In genomic region chr2:234939976-234940375, GRCh38 we compare ENCODE assay signal across 36 cellular contexts. TPM values are rescaled to one million over a fixed set of nuclear protein-coding genes. Genes with fewer than 3 reads are reported as not detected.
"Had no signal": no experiment of that assay in that cellular context is flagged by ENCODE, and none has a peak within 500 bp of the region (broad histone marks: within the 10 kb centered on the region; RNA-seq: fewer than 3 reads in every experiment).

No MANE protein-coding gene starts in this region.

- H3K4me3 Mint-ChIP-seq: activated B cell treated with CpG ODN at 0.5 μM for 24 hours; activated CD4-positive, alpha-beta memory T cell treated with anti-CD3 and anti-CD28 coated beads for 36 hours; activated CD4-positive, alpha-beta T cell treated with anti-CD3 and anti-CD28 coated beads for 36 hours; activated CD4-positive, alpha-beta T cell treated with anti-CD3 and anti-CD28 coated beads, Interleukin-2, amount 10 ng/mL, durations not matched to agents 24 days and 14 days; activated CD8-positive, alpha-beta memory T cell treated with anti-CD3 and anti-CD28 coated beads, Interleukin-2, amount 10 ng/mL, durations not matched to agents 7 days and 5 days; activated CD8-positive, alpha-beta T cell treated with anti-CD3 and anti-CD28 coated beads, Interleukin-2, amount 10 ng/mL, durations not matched to agents 7 days and 5 days; activated naive CD4-positive, alpha-beta T cell treated with anti-CD3 and anti-CD28 coated beads for 36 hours; activated naive CD4-positive, alpha-beta T cell treated with anti-CD3 and anti-CD28 coated beads, Interleukin-2, amount 50 U/mL, for 24 hours; activated naive CD8-positive, alpha-beta T cell treated with anti-CD3 and anti-CD28 coated beads for 36 hours; activated naive CD8-positive, alpha-beta T cell treated with anti-CD3 and anti-CD28 coated beads, Interleukin-2, amount 50 U/mL, for 24 hours; activated T-helper 1 cell treated with anti-CD3 and anti-CD28 coated beads, Interleukin-12 subunit alpha, Interleukin-12 subunit beta, Interleukin-2, Interleukin-4 antibody, amounts not matched to agents 30 ng/mL and 10 ng/mL and 1 ng/mL, durations not matched to agents 14 hours and 24 hours and 36 hours; dendritic cell treated with granulocyte-macrophage colony-stimulating factor and Interleukin-4, amounts not matched to agents 40 ng/mL and 50 ng/mL, for 4 days; effector memory CD8-positive, alpha-beta T cell; T-helper 17 cell; T-helper 2 cell treated with Interferon-gamma antibody and Interleukin-4, amounts not matched to agents 5 μg/mL and 100 μg/mL, for 36 hours had no signal

- H3K27ac Mint-ChIP-seq: activated B cell treated with CpG ODN at 0.5 μM for 24 hours; activated CD4-positive, alpha-beta memory T cell treated with anti-CD3 and anti-CD28 coated beads for 36 hours; activated CD4-positive, alpha-beta T cell treated with anti-CD3 and anti-CD28 coated beads for 36 hours; activated CD4-positive, alpha-beta T cell treated with anti-CD3 and anti-CD28 coated beads, Interleukin-2, amount 10 ng/mL, durations not matched to agents 24 days and 14 days; activated CD8-positive, alpha-beta memory T cell treated with anti-CD3 and anti-CD28 coated beads, Interleukin-2, amount 10 ng/mL, durations not matched to agents 7 days and 5 days; activated CD8-positive, alpha-beta T cell treated with anti-CD3 and anti-CD28 coated beads, Interleukin-2, amount 10 ng/mL, durations not matched to agents 7 days and 5 days; activated naive CD4-positive, alpha-beta T cell treated with anti-CD3 and anti-CD28 coated beads for 36 hours; activated naive CD4-positive, alpha-beta T cell treated with anti-CD3 and anti-CD28 coated beads, Interleukin-2, amount 50 U/mL, for 24 hours; activated naive CD8-positive, alpha-beta T cell treated with anti-CD3 and anti-CD28 coated beads for 36 hours; activated naive CD8-positive, alpha-beta T cell treated with anti-CD3 and anti-CD28 coated beads, Interleukin-2, amount 50 U/mL, for 24 hours; activated T-helper 1 cell treated with anti-CD3 and anti-CD28 coated beads, Interleukin-12 subunit alpha, Interleukin-12 subunit beta, Interleukin-2, Interleukin-4 antibody, amounts not matched to agents 30 ng/mL and 10 ng/mL and 1 ng/mL, durations not matched to agents 14 hours and 24 hours and 36 hours; activated T-helper 2 cell treated with anti-CD3 and anti-CD28 coated beads, Interferon-gamma antibody, Interleukin-2, Interleukin-4, amounts not matched to agents 10 μg/mL and 5 μg/mL and 100 μg/mL, durations not matched to agents 14 hours and 24 hours and 36 hours; dendritic cell treated with granulocyte-macrophage colony-stimulating factor and Interleukin-4, amounts not matched to agents 40 ng/mL and 50 ng/mL, for 4 days; effector memory CD8-positive, alpha-beta T cell; T-helper 17 cell; T-helper 2 cell treated with Interferon-gamma antibody and Interleukin-4, amounts not matched to agents 5 μg/mL and 100 μg/mL, for 36 hours had no signal

- ATAC-seq: activated CD4-positive, alpha-beta T cell treated with anti-CD3 and anti-CD28 coated beads for 36 hours; activated CD8-positive, alpha-beta memory T cell treated with anti-CD3 and anti-CD28 coated beads, Interleukin-2, amount 10 ng/mL, durations not matched to agents 7 days and 5 days; activated CD8-positive, alpha-beta T cell treated with anti-CD3 and anti-CD28 coated beads, Interleukin-2, amount 10 ng/mL, durations not matched to agents 7 days and 5 days; activated naive CD8-positive, alpha-beta T cell treated with anti-CD3 and anti-CD28 coated beads, Interleukin-2, amount 50 U/mL, for 24 hours; body of pancreas; effector memory CD8-positive, alpha-beta T cell; gastroesophageal sphincter; heart right ventricle; T-helper 17 cell had no signal

- H3K9me3 Mint-ChIP-seq: activated CD4-positive, alpha-beta T cell treated with anti-CD3 and anti-CD28 coated beads, Interleukin-2, amount 10 ng/mL, durations not matched to agents 24 days and 14 days had no signal

- H3K4me3 ChIP-seq: adrenal gland, body of pancreas, coronary artery, dorsolateral prefrontal cortex, esophagus squamous epithelium, gastroesophageal sphincter, heart right ventricle had no signal

- H3K4me1 ChIP-seq: adrenal gland, body of pancreas, esophagus squamous epithelium, gastroesophageal sphincter, heart right ventricle had no signal

- H3K36me3 Mint-ChIP-seq: activated CD4-positive, alpha-beta memory T cell treated with anti-CD3 and anti-CD28 coated beads for 36 hours; activated CD8-positive, alpha-beta memory T cell treated with anti-CD3 and anti-CD28 coated beads, Interleukin-2, amount 10 ng/mL, durations not matched to agents 7 days and 5 days; activated naive CD4-positive, alpha-beta T cell treated with anti-CD3 and anti-CD28 coated beads, Interleukin-2, amount 50 U/mL, for 24 hours; activated naive CD8-positive, alpha-beta T cell treated with anti-CD3 and anti-CD28 coated beads for 36 hours had no signal

- H3K36me3 ChIP-seq: adrenal gland, esophagus squamous epithelium, gastroesophageal sphincter, heart right ventricle, WERI-Rb-1 had no signal

- H3K9me3 ChIP-seq: adrenal gland, body of pancreas had no signal

- H3K4me1 Mint-ChIP-seq: activated B cell treated with CpG ODN at 0.5 μM for 24 hours; activated CD4-positive, alpha-beta T cell treated with anti-CD3 and anti-CD28 coated beads for 36 hours; activated CD4-positive, alpha-beta T cell treated with anti-CD3 and anti-CD28 coated beads, Interleukin-2, amount 10 ng/mL, durations not matched to agents 24 days and 14 days; activated CD8-positive, alpha-beta memory T cell treated with anti-CD3 and anti-CD28 coated beads, Interleukin-2, amount 10 ng/mL, durations not matched to agents 7 days and 5 days; activated naive CD4-positive, alpha-beta T cell treated with anti-CD3 and anti-CD28 coated beads, Interleukin-2, amount 50 U/mL, for 24 hours; activated naive CD8-positive, alpha-beta T cell treated with anti-CD3 and anti-CD28 coated beads for 36 hours; activated naive CD8-positive, alpha-beta T cell treated with anti-CD3 and anti-CD28 coated beads, Interleukin-2, amount 50 U/mL, for 24 hours; T-helper 17 cell had no signal

- H3K27me3 ChIP-seq: adrenal gland, body of pancreas, gastroesophageal sphincter had no signal

- H3K27ac ChIP-seq: adrenal gland, body of pancreas, coronary artery, dorsolateral prefrontal cortex, esophagus squamous epithelium, gastroesophageal sphincter, heart right ventricle, WERI-Rb-1 had no signal

- DNase-seq: activated B cell treated with CpG ODN at 0.5 μM for 24 hours; activated CD4-positive, alpha-beta memory T cell treated with anti-CD3 and anti-CD28 coated beads for 36 hours; activated CD4-positive, alpha-beta T cell treated with anti-CD3 and anti-CD28 coated beads for 36 hours; activated CD4-positive, alpha-beta T cell treated with anti-CD3 and anti-CD28 coated beads, Interleukin-2, amount 10 ng/mL, durations not matched to agents 24 days and 14 days; activated CD8-positive, alpha-beta memory T cell treated with anti-CD3 and anti-CD28 coated beads, Interleukin-2, amount 10 ng/mL, durations not matched to agents 7 days and 5 days; activated CD8-positive, alpha-beta memory T cell treated with anti-CD3 and anti-CD28 coated beads, Interleukin-2, amount 50 U/mL, for 4 hours; activated CD8-positive, alpha-beta T cell treated with anti-CD3 and anti-CD28 coated beads, Interleukin-2, amount 10 ng/mL, durations not matched to agents 7 days and 5 days; activated effector memory CD4-positive, alpha-beta T cell treated with anti-CD3 and anti-CD28 coated beads, Interleukin-2, amount 50 U/mL, for 16 hours; activated naive CD4-positive, alpha-beta T cell treated with anti-CD3 and anti-CD28 coated beads for 36 hours; activated naive CD8-positive, alpha-beta T cell treated with anti-CD3 and anti-CD28 coated beads for 36 hours; activated naive CD8-positive, alpha-beta T cell treated with anti-CD3 and anti-CD28 coated beads, Interleukin-2, amount 50 U/mL, for 24 hours; activated T-cell treated with anti-CD3 and anti-CD28 coated beads, Interleukin-2, amount 50 U/mL, for 1 hour; activated T-cell treated with anti-CD3 and anti-CD28 coated beads, Interleukin-2, amount 50 U/mL, for 48 hours; adrenal gland; amygdala; aorta; body of pancreas; cerebellar nuclear complex; dorsolateral prefrontal cortex; effector memory CD8-positive, alpha-beta T cell; erythroblast; esophagus squamous epithelium; foreskin melanocyte; heart right ventricle; T-helper 1 cell; T-helper 17 cell; T1000; WERI-Rb-1 had no signal

RNA-seq across cellular contexts. Expression of gene SH3BP4, which starts 11.8 kb away (rescaled TPM):
- total RNA-seq: activated CD8-positive, alpha-beta memory T cell treated with anti-CD3 and anti-CD28 coated beads for 36 hours; activated CD8-positive, alpha-beta T cell treated with anti-CD3 and anti-CD28 coated beads, Interleukin-2, amount 10 ng/mL, durations not matched to agents 7 days and 5 days had no signal
